Comparison of ENCODE assay signal across 16 cellular contexts in genomic region chr22:21621025-21621424, GRCh38. TPM values are rescaled to one million over a fixed set of nuclear protein-coding genes. Genes with fewer than 3 reads are reported as not detected.
DNase-seq lines count a peak whose midpoint lies in the region; ATAC-seq, FAIRE-seq and TF ChIP-seq lines count a peak whose summit lies in the region.
"Had no signal": no experiment of that assay in that cellular context is flagged by ENCODE, and none has a peak within 500 bp of the region (broad histone marks: within the 10 kb centered on the region; RNA-seq: fewer than 3 reads in every experiment).

No MANE protein-coding gene starts in this region.

- peaks cover 56% of the 10 kb centered on the region for H3K79me2 ChIP-seq in smooth muscle cell (ENCODE audit: low read depth)

- H4K20me1 ChIP-seq in smooth muscle cell (ENCODE audit: low read depth) = peaks cover 97% of the 10 kb centered on the region

- H3K27me3 Mint-ChIP-seq in WTC11 (ENCODE audit: low read depth) = no peaks in the 10 kb centered on the region
- no peaks in the 10 kb centered on the region for H3K27me3 Mint-ChIP-seq in naive thymus-derived CD8-positive, alpha-beta T cell

- WGBS in smooth muscle cell (ENCODE audit: low lambda C conversion rate) = 94% methylated on average over 3 of the region's 3 CpGs

- intact Hi-C loops in A673 (cut with micrococcal nuclease; ENCODE audit: unreplicated experiment) = no loop called here

- no peak for TF ChIP-seq CTCF in A673 (conservative IDR thresholded peaks at IDR 0.05; ENCODE audit: low read depth, low read length)
- TF ChIP-seq CTCF in WTC11 (IDR thresholded peaks at IDR 0.05) = no peak
- no peak for TF ChIP-seq CTCF in smooth muscle cell (IDR thresholded peaks at IDR 0.05; ENCODE audit: borderline replicate concordance, insufficient read depth, poor library complexity, severe bottlenecking)

- H3K27me3 ChIP-seq in A673 (replicated peaks; ENCODE audit: insufficient read depth, low read depth, low read length, poor library complexity) (no peaks in the 10 kb centered on the region), smooth muscle cell (ENCODE audit: low read depth) (no peaks in the 10 kb centered on the region)
- H3K27me3 ChIP-seq: SJSA1 had no signal

- TF ChIP-seq POLR2A in GM12891 (IDR thresholded peaks at IDR 0.05; ENCODE audit: low read depth, low read length) = no peak

- in situ Hi-C loops in G401 (cut with HindIII; ENCODE audit: low sequenced_read_pairs) = no loop called here

- no peak overlapping the region for H3K9ac ChIP-seq in smooth muscle cell (ENCODE audit: low read depth)

- POLR2A ChIA-PET in A673 (lab: Charles Lee; ENCODE audit: low non-redundant PET) (no interaction called here), WTC11 (lab: Charles Lee) (no interaction called here)
- POLR2A ChIA-PET in naive thymus-derived CD8-positive, alpha-beta T cell (lab: Charles Lee) = interaction anchor here (1.2 kb wide), 1 partner anchor 8 kb away, joined by 4 read pairs; no protein-coding TSS in a partner anchor

- H3K4me3 ChIP-seq in A673 (ENCODE audit: low read depth, low read length, poor library complexity, severe bottlenecking) = no peak overlapping the region
- H3K4me3 ChIP-seq in smooth muscle cell = no peak overlapping the region
- H3K4me3 ChIP-seq: SJSA1 had no signal

- H3K27ac ChIP-seq in A673 (ENCODE audit: low read depth, low read length, poor library complexity, severe bottlenecking) (peak overlapping the region; percentile 30), smooth muscle cell (ENCODE audit: low read depth) (no peak overlapping the region)
- H3K27ac ChIP-seq: SJSA1 had no signal

- DNase-seq in A673 (ENCODE audit: low spot score) (no peak), GM12891 (ENCODE audit: insufficient read length, low spot score) (no peak), WTC11 (ENCODE audit: low spot score) (no peak), NCI-H187 treated with DMSO at 0.1 percent for 48 hours (lab: John Stamatoyannopoulos, UW) (no peak), G401 (ENCODE audit: low spot score) (no peak), smooth muscle cell (lab: John Stamatoyannopoulos, UW; ENCODE audit: unreplicated experiment) (no peak)
- DNase-seq in naive thymus-derived CD8-positive, alpha-beta T cell = no peak
- DNase-seq: NCI-H1436 treated with DMSO at 0.1 percent for 48 hours; NCI-H2081 treated with DMSO at 0.1 percent for 48 hours; NCI-H226; NCI-H526 treated with DMSO at 0.1 percent for 48 hours; NK-92 treated with Interleukin-12 subunit alpha and Interleukin-12 subunit beta, amount 100 ng/mL, for 24 hours; OCI-M1; RPMI8226 had no signal

- peaks cover 8% of the 10 kb centered on the region for H3K36me3 ChIP-seq in A673 (ENCODE audit: insufficient read depth, low read length, poor library complexity, severe bottlenecking)
- H3K36me3 ChIP-seq in smooth muscle cell (ENCODE audit: low read depth) = no peaks in the 10 kb centered on the region

- H2AFZ ChIP-seq in smooth muscle cell (ENCODE audit: low read depth) = no peak overlapping the region

- H3K4me1 Mint-ChIP-seq in WTC11 = peaks cover 15% of the 10 kb centered on the region; the same call in 1 of the 2 replicates
- H3K4me1 Mint-ChIP-seq in naive thymus-derived CD8-positive, alpha-beta T cell = peaks cover 15 to 41% (median 40%) of the 10 kb centered on the region in 4 donors

- BruUV-seq in A673 (replicated peaks; lab: Mats Ljungman, UMichigan) = no TSS peak

- no peaks in the 10 kb centered on the region for H3F3A ChIP-seq in smooth muscle cell (ENCODE audit: low read depth)

- H3K4me1 ChIP-seq in A673 (ENCODE audit: insufficient read depth, low read length, poor library complexity, severe bottlenecking) (peaks cover 7% of the 10 kb centered on the region), smooth muscle cell (ENCODE audit: low read depth) (no peaks in the 10 kb centered on the region)

- no peaks in the 10 kb centered on the region for H3K9me3 ChIP-seq in A673 (ENCODE audit: low read depth, low read length, poor library complexity, severe bottlenecking)
- no peaks in the 10 kb centered on the region for H3K9me3 ChIP-seq in smooth muscle cell (replicated peaks; ENCODE audit: low read depth)
- H3K9me3 ChIP-seq: SJSA1 had no signal

- no peak for FAIRE-seq in GM12891 (lab: Jason Lieb, UNC)

- H3K27ac Mint-ChIP-seq in WTC11 = peak overlapping the region; percentile 45; the same call in 1 of the 2 replicates
- H3K27ac Mint-ChIP-seq in naive thymus-derived CD8-positive, alpha-beta T cell = peak overlapping the region in 7 of 10 donors; percentile 25 to 82 (median 49)

- peaks cover 7% of the 10 kb centered on the region for H3K36me3 Mint-ChIP-seq in WTC11
- H3K36me3 Mint-ChIP-seq in naive thymus-derived CD8-positive, alpha-beta T cell = peaks cover 0 to 44% (median 0%) of the 10 kb centered on the region in 3 donors

- H3K4me2 ChIP-seq in smooth muscle cell = no peak overlapping the region

- CTCF ChIA-PET in A673 (lab: Charles Lee) = no interaction called here
- CTCF ChIA-PET in WTC11 (lab: Charles Lee) = interaction anchor here (1.5 to 13.4 kb wide), 3 partner anchors 21 to 27 kb away, joined by 7 to 273 read pairs (median 10); partner anchors contain the start of gene SDF2L1

- H3K9me3 Mint-ChIP-seq in WTC11 = no peaks in the 10 kb centered on the region
- H3K9me3 Mint-ChIP-seq in naive thymus-derived CD8-positive, alpha-beta T cell = no peaks in the 10 kb centered on the region

- no peak overlapping the region for H3K4me3 Mint-ChIP-seq in WTC11
- H3K4me3 Mint-ChIP-seq in naive thymus-derived CD8-positive, alpha-beta T cell = peak overlapping the region in 1 of 10 donors; percentile 46

- ATAC-seq in WTC11 = no peak
- ATAC-seq in naive thymus-derived CD8-positive, alpha-beta T cell = no peak

TF ChIP-seq in GM12891, 5 proteins besides CTCF, POLR2A, EP300 and RAD21:
- TF ChIP-seq TAF1 (IDR thresholded peaks at IDR 0.05; ENCODE audit: low read depth, low read length) = no peak
- 0 out of 2 replicates have a peak, but pooled peaks have one; percentile 11 for TF ChIP-seq POLR2AphosphoS5 (IDR thresholded peaks at IDR 0.05; ENCODE audit: low read depth, low read length)

TF ChIP-seq in WTC11, 78 proteins besides CTCF, POLR2A, EP300 and RAD21 (continues in another document):
- TF ChIP-seq ZNF263 (CRISPR knock-in tag; IDR thresholded peaks at IDR 0.05; ENCODE audit: low read depth) = no peak
- TF ChIP-seq ZNF416 (CRISPR knock-in tag; IDR thresholded peaks at IDR 0.05) = no peak
- TF ChIP-seq HMGXB4 (CRISPR knock-in tag; IDR thresholded peaks at IDR 0.05) = no peak

RNA-seq across cellular contexts. Expression of gene YDJC, which starts 8.8 kb away (rescaled TPM):
- total RNA-seq in A673 (2021) (33.8 and 37.0 TPM in 2 replicates), WTC11 (2021) (39.1 to 42.1 TPM (median 39.8 TPM) in 3 replicates), smooth muscle cell (12.0 and 19.3 TPM in 2 replicates)
- 24.5 TPM for polyA plus RNA-seq in GM12891 (2012; ENCODE audit: low read depth, missing spikeins)
- 10 to 100 TPM; 48.8 to 54.0 TPM for total RNA-seq in naive thymus-derived CD8-positive, alpha-beta T cell
- 10 to 100 TPM; 38.0 to 68.9 (median 53.6) TPM for polyA plus RNA-seq in naive thymus-derived CD8-positive, alpha-beta T cell
- total RNA-seq in G401 (2014; rRNA removed; shearing (Covaris generic)) = 71.7 and 80.6 TPM in 2 replicates
- 15.2 and 17.2 TPM in 2 replicates for polyA plus RNA-seq in smooth muscle cell

RNA-seq across cellular contexts. Expression of gene CCDC116, which starts 11.5 kb away (rescaled TPM):
- 1.3 and 2.3 TPM in 2 replicates for total RNA-seq in A673 (2021)
- polyA plus RNA-seq in GM12891 (2012; ENCODE audit: low read depth, missing spikeins) = 0.05 TPM
- total RNA-seq in WTC11 (2021) = 0.14 to 0.57 TPM (median 0.27 TPM) in 3 replicates
- total RNA-seq in naive thymus-derived CD8-positive, alpha-beta T cell = under 1 TPM; 0.34 to 0.93 TPM
- not detected for polyA plus RNA-seq in naive thymus-derived CD8-positive, alpha-beta T cell
- total RNA-seq in G401 (2014; rRNA removed; shearing (Covaris generic)) = not detected in 2 replicates
- total RNA-seq in smooth muscle cell = 0.40 and 1.8 TPM in 2 replicates
- not detected in 2 replicates for polyA plus RNA-seq in smooth muscle cell
- total RNA-seq: HT1080 had no signal

RNA-seq across cellular contexts. Expression of gene SDF2L1, which starts 21.1 kb away (rescaled TPM):
- total RNA-seq in A673 (2021) = 50.1 and 55.3 TPM in 2 replicates
- 40.5 TPM for polyA plus RNA-seq in GM12891 (2012; ENCODE audit: low read depth, missing spikeins)
- total RNA-seq in WTC11 (2021) = 52.2 to 73.6 TPM (median 57.0 TPM) in 3 replicates
- 10 to 100 TPM; 23.2 to 27.8 TPM for total RNA-seq in naive thymus-derived CD8-positive, alpha-beta T cell
- 10 to 100 TPM; 63.1 to 68.9 (median 63.4) TPM for polyA plus RNA-seq in naive thymus-derived CD8-positive, alpha-beta T cell
- 39.7 and 49.4 TPM in 2 replicates for total RNA-seq in G401 (2014; rRNA removed; shearing (Covaris generic))
- total RNA-seq in smooth muscle cell = 13.3 and 24.9 TPM in 2 replicates
- 80.1 and 102 TPM in 2 replicates for polyA plus RNA-seq in smooth muscle cell

RNA-seq across cellular contexts. Expression of gene PPIL2, which starts 44.8 kb away (rescaled TPM):
- total RNA-seq in A673 (2021) = 46.8 and 49.3 TPM in 2 replicates
- 21.9 TPM for polyA plus RNA-seq in GM12891 (2012; ENCODE audit: low read depth, missing spikeins)
- 35.6 to 47.5 TPM (median 37.4 TPM) in 3 replicates for total RNA-seq in WTC11 (2021)
- total RNA-seq in naive thymus-derived CD8-positive, alpha-beta T cell = 10 to 100 TPM; 78.0 to 79.0 TPM
- 10 to 100 TPM; 19.3 to 44.5 (median 19.8) TPM for polyA plus RNA-seq in naive thymus-derived CD8-positive, alpha-beta T cell
- 20.5 and 24.0 TPM in 2 replicates for total RNA-seq in G401 (2014; rRNA removed; shearing (Covaris generic))
- total RNA-seq in smooth muscle cell = 16.3 and 19.2 TPM in 2 replicates
- 23.7 and 29.6 TPM in 2 replicates for polyA plus RNA-seq in smooth muscle cell

RNA-seq across cellular contexts. Expression of gene UBE2L3, which starts 53.5 kb away (rescaled TPM):
- total RNA-seq in A673 (2021) (111 and 118 TPM in 2 replicates), WTC11 (2021) (75.7 to 79.1 TPM (median 77.4 TPM) in 3 replicates), smooth muscle cell (47.0 and 65.4 TPM in 2 replicates)
- polyA plus RNA-seq in GM12891 (2012; ENCODE audit: low read depth, missing spikeins) = 55.3 TPM
- total RNA-seq in naive thymus-derived CD8-positive, alpha-beta T cell = 10 to 100 TPM; 33.3 to 34.5 TPM
- 10 to 100 TPM; 88.4 to 97.6 (median 96.8) TPM for polyA plus RNA-seq in naive thymus-derived CD8-positive, alpha-beta T cell
- 46.6 and 58.0 TPM in 2 replicates for total RNA-seq in G401 (2014; rRNA removed; shearing (Covaris generic))
- 89.3 and 102 TPM in 2 replicates for polyA plus RNA-seq in smooth muscle cell
